Comparison of ENCODE assay signal across 9 cellular contexts in the genomic region with DNA sequence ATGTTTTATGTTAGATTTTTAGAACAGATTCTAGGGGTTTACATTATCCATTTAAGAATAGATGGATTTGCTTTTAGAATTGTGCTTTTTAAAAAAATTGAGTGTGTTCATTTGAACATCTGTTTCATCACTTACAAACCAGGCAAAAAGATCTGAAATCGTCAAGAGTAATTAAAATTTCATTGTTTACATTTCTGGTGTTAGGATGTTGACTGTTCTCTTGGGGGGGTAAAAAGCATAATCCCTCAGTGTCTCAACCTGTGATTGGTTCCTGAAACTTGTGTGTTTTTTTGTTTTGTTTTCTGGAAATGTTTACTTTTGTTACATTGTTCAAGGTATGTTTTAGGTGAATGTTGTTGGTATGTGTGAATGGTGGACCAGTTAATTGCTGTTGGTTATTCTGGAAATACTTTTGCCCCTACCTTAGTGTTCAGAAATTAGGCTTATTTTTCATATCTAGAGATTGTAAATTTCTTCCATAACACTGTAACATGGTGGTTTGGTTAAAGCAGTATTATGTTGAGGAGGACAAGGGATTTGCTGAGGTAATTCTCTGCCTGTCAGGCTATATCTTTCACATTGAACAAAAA. TPM values are rescaled to one million over a fixed set of nuclear protein-coding genes. Genes with fewer than 3 reads are reported as not detected.
DNase-seq lines count a peak whose midpoint lies in the region; ATAC-seq, FAIRE-seq and TF ChIP-seq lines count a peak whose summit lies in the region.
"Had no signal": no experiment of that assay in that cellular context is flagged by ENCODE, and none has a peak within 500 bp of the region (broad histone marks: within the 10 kb centered on the region; RNA-seq: fewer than 3 reads in every experiment).

No MANE protein-coding gene starts in this region.

- H2AFZ ChIP-seq in OCI-LY7 (ENCODE audit: low read length), result no peak overlapping the region

- no peak for ATAC-seq in GM18498 (IDR thresholded peaks at IDR 0.05; ENCODE audit: unreplicated experiment)

- H3K4me1 ChIP-seq in OCI-LY7 (ENCODE audit: insufficient read depth, low read length, poor library complexity, severe bottlenecking) (peaks cover 33% of the 10 kb centered on the region), prostate gland (replicated peaks) (no peaks in the 10 kb centered on the region)
- peaks cover 9% of the 10 kb centered on the region for H3K4me1 ChIP-seq in effector memory CD4-positive, alpha-beta T cell (ENCODE audit: control insufficient read depth, insufficient read depth, low read length, poor library complexity, severe bottlenecking)

- CTCF ChIA-PET in OCI-LY7 (lab: Charles Lee; ENCODE audit: unreplicated experiment), result no interaction called here

- H3K4me2 ChIP-seq in OCI-LY7 (ENCODE audit: low read length), result peak overlapping the region; percentile 90

- H3K36me3 ChIP-seq in OCI-LY7 (ENCODE audit: insufficient read depth, low read length) (peaks cover 94% of the 10 kb centered on the region), prostate gland (peaks cover 0 to 4% of the 10 kb centered on the region in 2 donors), MG63 (peaks cover 85% of the 10 kb centered on the region)
- peaks cover 16% of the 10 kb centered on the region for H3K36me3 ChIP-seq in effector memory CD4-positive, alpha-beta T cell (ENCODE audit: control insufficient read depth, insufficient read depth, low read length)

- peaks cover 97% of the 10 kb centered on the region for H3K79me2 ChIP-seq in OCI-LY7 (ENCODE audit: insufficient read depth, low read depth, low read length)

- peak; percentile 68 for FAIRE-seq in GM12892 (lab: Jason Lieb, UNC)

- H3K27me3 ChIP-seq in effector memory CD4-positive, alpha-beta T cell (replicated peaks; ENCODE audit: control insufficient read depth, insufficient read depth, low read length, poor library complexity, severe bottlenecking), result no peaks in the 10 kb centered on the region
- H3K27me3 ChIP-seq in prostate gland (replicated peaks; ENCODE audit: insufficient read depth), result no peaks in the 10 kb centered on the region
- H3K27me3 ChIP-seq in MG63, result no peaks in the 10 kb centered on the region

- intact Hi-C loops in OCI-LY7 (cut with micrococcal nuclease; ENCODE audit: unreplicated experiment), result no loop called here
- intact Hi-C loops in prostate gland (cut with DNase I), result loop anchor here (10.0 kb wide), 1 partner anchor 257 kb away; a partner anchor contains a TSS

- 12% methylated on average over 1 of the region's 1 CpG for WGBS in prostate gland

- TF ChIP-seq CTCF in OCI-LY7 (conservative IDR thresholded peaks at IDR 0.05; ENCODE audit: low read length), result no peak
- TF ChIP-seq CTCF in prostate gland (IDR thresholded peaks at IDR 0.05), result no peak

- POLR2A ChIA-PET in OCI-LY7 (lab: Charles Lee), result interaction anchor here (0.7 to 1.0 kb wide), 3 partner anchors 76 to 260 kb away, joined by 3 to 5 read pairs (median 3); a partner anchor contains a TSS

- no peak for DNase-seq in GM12892 (ENCODE audit: insufficient read length)
- DNase-seq in OCI-LY7 (ENCODE audit: low spot score), result no peak
- DNase-seq in effector memory CD4-positive, alpha-beta T cell, result no peak
- no peak for DNase-seq in prostate gland (ENCODE audit: low spot score)
- DNase-seq in NCI-H510A (lab: John Stamatoyannopoulos, UW), result no peak
- no peak for DNase-seq in MG63
- no peak for DNase-seq in stimulated activated CD8-positive, alpha-beta memory T cell treated with anti-CD3 and anti-CD28 coated beads, Interleukin-4, amount 100 ng/mL, for 48 hours
- DNase-seq: foreskin melanocyte had no signal

- no TSS peak for BruUV-seq in OCI-LY7 (replicated peaks; lab: Mats Ljungman, UMichigan)

- peak; percentile 37 for TF ChIP-seq POLR2A in GM12892 (IDR thresholded peaks at IDR 0.05; ENCODE audit: low read depth, low read length)
- no peak for TF ChIP-seq POLR2A in prostate gland (IDR thresholded peaks at IDR 0.05)

- H3K9me2 ChIP-seq in OCI-LY7 (ENCODE audit: insufficient read depth, low read length), result no peaks in the 10 kb centered on the region

- H3K27ac ChIP-seq in OCI-LY7 (ENCODE audit: low read depth, low read length, poor library complexity, severe bottlenecking), result no peak overlapping the region
- peak overlapping the region; percentile 42 for H3K27ac ChIP-seq in effector memory CD4-positive, alpha-beta T cell (ENCODE audit: insufficient read depth, low read length, poor library complexity, severe bottlenecking)
- peak overlapping the region; percentile 100 for H3K27ac ChIP-seq in prostate gland

- no peaks in the 10 kb centered on the region for H3K9me3 ChIP-seq in OCI-LY7 (ENCODE audit: low read length)
- H3K9me3 ChIP-seq in effector memory CD4-positive, alpha-beta T cell (ENCODE audit: control insufficient read depth, low read length), result no peaks in the 10 kb centered on the region
- H3K9me3 ChIP-seq in prostate gland, result no peaks in the 10 kb centered on the region
- no peaks in the 10 kb centered on the region for H3K9me3 ChIP-seq in MG63

- peak overlapping the region; percentile 95 for H3K4me3 ChIP-seq in OCI-LY7 (ENCODE audit: low read depth, low read length, poor library complexity, severe bottlenecking)
- peak overlapping the region; percentile 22 for H3K4me3 ChIP-seq in effector memory CD4-positive, alpha-beta T cell (ENCODE audit: insufficient read depth, low read depth, low read length, poor library complexity, severe bottlenecking)
- H3K4me3 ChIP-seq in prostate gland, result no peak overlapping the region
- H3K4me3 ChIP-seq in MG63, result no peak overlapping the region; the same call in 1 of the 2 replicates

- H4K20me1 ChIP-seq in OCI-LY7 (ENCODE audit: insufficient read depth, low read length), result peaks cover 50% of the 10 kb centered on the region

RNA-seq across cellular contexts. Expression of a gene that starts 4.8 kb away (rescaled TPM):
- polyA plus RNA-seq in GM12892 (2012; ENCODE audit: missing spikeins), result 42.9 TPM
- total RNA-seq in OCI-LY7 (2014; rRNA removed; shearing (Covaris generic)), result 80.1 and 89.9 TPM in 2 replicates
- total RNA-seq in OCI-LY7 (2022), result 98.8 and 117 TPM in 2 replicates
- total RNA-seq in prostate gland, result 10 to 100 TPM; 64.1 to 75.2 TPM
- 18.0 and 48.3 TPM in 2 replicates for total RNA-seq in MG63 (2014; rRNA removed; shearing (Covaris generic); ENCODE audit: low replicate concordance)

RNA-seq across cellular contexts. Expression of a gene that starts 31.8 kb away (rescaled TPM):
- 2.5 TPM for polyA plus RNA-seq in GM12892 (2012; ENCODE audit: missing spikeins)
- total RNA-seq in OCI-LY7 (2014; rRNA removed; shearing (Covaris generic)), result 1.1 and 2.2 TPM in 2 replicates
- total RNA-seq in OCI-LY7 (2022) (2.5 and 3.3 TPM in 2 replicates), prostate gland (10 to 100 TPM; 11.6 to 24.5 TPM)
- 6.1 and 12.4 TPM in 2 replicates for total RNA-seq in MG63 (2014; rRNA removed; shearing (Covaris generic); ENCODE audit: low replicate concordance)

Comparison
In these comparisons a context has a peak if more than half of its experiments do, and no peak if none do; other contexts are left out.
1. H3K4me3 ChIP-seq: peak in OCI-LY7 (single experiment) and effector memory CD4-positive, alpha-beta T cell (single experiment); none in prostate gland (0 of 2) and MG63 (single experiment).